In the genomic region with DNA sequence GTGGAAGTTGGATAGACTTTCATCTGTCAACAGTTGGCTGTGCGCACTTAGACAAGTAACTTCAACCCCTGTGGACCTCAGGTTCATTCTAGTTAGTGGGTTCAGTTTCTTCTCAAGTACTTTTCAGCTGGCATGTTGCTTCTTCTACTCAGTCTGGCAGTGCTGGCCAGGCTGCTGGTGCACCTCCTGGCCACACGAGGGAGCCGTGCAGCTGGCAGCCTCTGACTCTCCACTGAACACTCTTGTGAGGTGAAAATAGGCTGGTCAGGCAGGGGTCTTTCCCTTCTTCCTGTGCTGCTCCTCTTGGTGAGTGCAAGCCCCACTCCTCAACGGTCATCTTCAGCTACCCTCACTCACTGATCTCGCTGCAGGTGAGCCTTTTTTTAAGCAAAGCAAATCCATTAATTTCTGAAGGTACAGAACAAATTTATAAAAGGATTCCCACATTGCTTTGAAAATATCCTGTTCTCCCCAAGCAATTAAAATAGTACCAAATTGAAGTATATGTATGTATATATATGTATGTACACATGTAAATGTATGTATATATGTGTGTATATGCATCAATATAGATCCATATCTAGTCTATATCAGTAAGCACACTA, we compare ENCODE assay signal across 8 cellular contexts. TPM values are rescaled to one million over a fixed set of nuclear protein-coding genes. Genes with fewer than 3 reads are reported as not detected.
DNase-seq lines count a peak whose midpoint lies in the region; ATAC-seq lines count a peak whose summit lies in the region.

No MANE protein-coding gene starts in this region.

- DNase-seq in NCI-H2196 (lab: John Stamatoyannopoulos, UW; ENCODE audit: unreplicated experiment) (peak; percentile 2), NCI-H2196 treated with DMSO at 0.1 percent for 48 hours (lab: John Stamatoyannopoulos, UW; ENCODE audit: unreplicated experiment) (no peak), NCI-H345 treated with DMSO at 0.1 percent for 48 hours (lab: John Stamatoyannopoulos, UW; ENCODE audit: unreplicated experiment) (peak; percentile 49), naive B cell (peak; percentile 35)
- DNase-seq in activated CD4-positive, alpha-beta memory T cell treated with anti-CD3 and anti-CD28 coated beads for 36 hours: peak; percentile 63
- DNase-seq in effector memory CD4-positive, alpha-beta T cell: peak in 2 of 3 donors; percentile 16 to 17
- DNase-seq in stimulated activated naive CD4-positive, alpha-beta T cell treated with Interleukin-2 at 50 U/mL for 16 hours (lab: John Stamatoyannopoulos, UW): peak; percentile 8

- POLR2A ChIA-PET in activated CD4-positive, alpha-beta memory T cell treated with anti-CD3 and anti-CD28 coated beads for 36 hours (lab: Charles Lee): no interaction called here

- H3K27ac ChIP-seq in effector memory CD4-positive, alpha-beta T cell (ENCODE audit: insufficient read depth, low read length, poor library complexity, severe bottlenecking): no peak overlapping the region

- no peaks in the 10 kb centered on the region for H3K36me3 Mint-ChIP-seq in activated CD4-positive, alpha-beta memory T cell treated with anti-CD3 and anti-CD28 coated beads for 36 hours
- no peaks in the 10 kb centered on the region for H3K36me3 Mint-ChIP-seq in naive B cell

- no peaks in the 10 kb centered on the region for H3K4me1 ChIP-seq in effector memory CD4-positive, alpha-beta T cell (ENCODE audit: control insufficient read depth, insufficient read depth, low read length, poor library complexity, severe bottlenecking)

- peaks cover 4% of the 10 kb centered on the region for H3K36me3 ChIP-seq in effector memory CD4-positive, alpha-beta T cell (ENCODE audit: control insufficient read depth, insufficient read depth, low read length)

- H3K27ac Mint-ChIP-seq in activated CD4-positive, alpha-beta memory T cell treated with anti-CD3 and anti-CD28 coated beads for 36 hours: no peak overlapping the region
- no peak overlapping the region for H3K27ac Mint-ChIP-seq in naive B cell

- no peaks in the 10 kb centered on the region for H3K27me3 Mint-ChIP-seq in activated CD4-positive, alpha-beta memory T cell treated with anti-CD3 and anti-CD28 coated beads for 36 hours
- peaks cover 6 to 13% (median 12%) of the 10 kb centered on the region in 3 donors for H3K27me3 Mint-ChIP-seq in naive B cell

- H3K9me3 Mint-ChIP-seq in activated CD4-positive, alpha-beta memory T cell treated with anti-CD3 and anti-CD28 coated beads for 36 hours: no peaks in the 10 kb centered on the region
- H3K9me3 Mint-ChIP-seq in naive B cell: no peaks in the 10 kb centered on the region

- peak; percentile 93 for ATAC-seq in HG02763 (IDR thresholded peaks at IDR 0.05; ENCODE audit: unreplicated experiment)
- ATAC-seq in naive B cell (ENCODE audit: low read depth in 2 of 2): peak; percentile 70 to 77

- no peak overlapping the region for H3K4me3 ChIP-seq in effector memory CD4-positive, alpha-beta T cell (ENCODE audit: insufficient read depth, low read depth, low read length, poor library complexity, severe bottlenecking)

- intact Hi-C loops in activated CD4-positive, alpha-beta memory T cell treated with anti-CD3 and anti-CD28 coated beads for 36 hours (cut with micrococcal nuclease): loop anchor here (1.0 kb wide), 1 partner anchor 62 kb away; no protein-coding TSS in a partner anchor

- H3K4me3 Mint-ChIP-seq in activated CD4-positive, alpha-beta memory T cell treated with anti-CD3 and anti-CD28 coated beads for 36 hours: no peak overlapping the region
- H3K4me3 Mint-ChIP-seq in naive B cell: no peak overlapping the region

- peaks cover 5% of the 10 kb centered on the region for H3K4me1 Mint-ChIP-seq in activated CD4-positive, alpha-beta memory T cell treated with anti-CD3 and anti-CD28 coated beads for 36 hours (ENCODE audit: low read depth)
- H3K4me1 Mint-ChIP-seq in naive B cell: no peaks in the 10 kb centered on the region

- H3K9me3 ChIP-seq in effector memory CD4-positive, alpha-beta T cell (ENCODE audit: control insufficient read depth, low read length): no peaks in the 10 kb centered on the region

- CTCF ChIA-PET in activated CD4-positive, alpha-beta memory T cell treated with anti-CD3 and anti-CD28 coated beads for 36 hours (lab: Charles Lee): interaction anchor here (1.0 to 5.2 kb wide), 9 partner anchors 10 to 166 kb away, joined by 4 to 34 read pairs (median 5); no protein-coding TSS in a partner anchor

- no peaks in the 10 kb centered on the region for H3K27me3 ChIP-seq in effector memory CD4-positive, alpha-beta T cell (replicated peaks; ENCODE audit: control insufficient read depth, insufficient read depth, low read length, poor library complexity, severe bottlenecking)

RNA-seq across cellular contexts. Expression of a gene that starts 30.6 kb away (rescaled TPM):
- total RNA-seq in activated CD4-positive, alpha-beta memory T cell treated with anti-CD3 and anti-CD28 coated beads for 36 hours: 1 to 10 TPM; 4.3 to 4.5 TPM
- under 1 TPM in 4 of 6 donors, not detected in 2; 0.09 to 0.15 (median 0.12) TPM for polyA plus RNA-seq in naive B cell (ENCODE audit: low read depth in 6 of 6)
